18 cellular contexts compared by ENCODE assay signal in the genomic region with DNA sequence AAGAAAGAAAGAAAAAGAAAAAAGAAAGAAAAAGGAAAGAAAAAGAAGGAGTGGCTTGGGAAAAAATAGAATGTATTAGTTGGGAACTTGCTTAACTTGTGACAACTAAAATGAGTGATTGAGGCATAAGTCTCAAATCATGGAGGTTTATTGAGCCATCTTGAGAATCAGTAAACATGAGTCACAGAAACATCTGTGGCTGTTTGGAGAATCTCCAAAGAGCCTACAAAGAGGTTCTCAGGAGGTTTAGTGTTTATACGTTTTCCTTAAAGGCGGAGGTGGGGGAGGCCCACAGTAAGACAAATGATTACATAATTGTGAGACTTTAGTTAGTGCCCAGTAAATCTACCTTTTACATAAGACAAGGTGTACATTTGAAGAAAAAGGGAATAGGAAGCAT. TPM values are rescaled to one million over a fixed set of nuclear protein-coding genes. Genes with fewer than 3 reads are reported as not detected.
DNase-seq lines count a peak whose midpoint lies in the region; ATAC-seq and TF ChIP-seq lines count a peak whose summit lies in the region.
"Had no signal": no experiment of that assay in that cellular context is flagged by ENCODE, and none has a peak within 500 bp of the region (broad histone marks: within the 10 kb centered on the region; RNA-seq: fewer than 3 reads in every experiment).

No MANE protein-coding gene starts in this region.

- H3K27ac ChIP-seq in RWPE1 (no peak overlapping the region), suprapubic skin (peak overlapping the region; percentile 33)
- H3K27ac ChIP-seq: left lung had no signal

- H3K27me3 ChIP-seq in suprapubic skin: peaks cover 3% of the 10 kb centered on the region
- H3K27me3 ChIP-seq: left lung had no signal

- H3K4me1 ChIP-seq in suprapubic skin: peaks cover 3% of the 10 kb centered on the region
- H3K4me1 ChIP-seq: left lung had no signal

- ATAC-seq in GM21526 (IDR thresholded peaks at IDR 0.05; ENCODE audit: low FRiP score, unreplicated experiment) (no peak), GM18519 (IDR thresholded peaks at IDR 0.05; ENCODE audit: low FRiP score, unreplicated experiment) (no peak)
- ATAC-seq: left lung, T-helper 17 cell had no signal

- H3K9me3 ChIP-seq in suprapubic skin: no peaks in the 10 kb centered on the region
- H3K9me3 ChIP-seq: left lung had no signal

- no peak for TF ChIP-seq POLR2A in suprapubic skin (IDR thresholded peaks at IDR 0.05)

- DNase-seq in HFF-Myc (ENCODE audit: extremely low read depth, low read depth) (peak; percentile 42), RWPE1 (ENCODE audit: low spot score) (peak; percentile 67), fibroblast of gingiva (ENCODE audit: low read depth) (peak; percentile 44), suprapubic skin (ENCODE audit: low spot score in 2 of 2) (no peak), NCI-H2196 (lab: John Stamatoyannopoulos, UW; ENCODE audit: unreplicated experiment) (no peak)
- DNase-seq: activated CD4-positive, CD25-positive, alpha-beta regulatory T cell treated with anti-CD3 and anti-CD28 coated beads, Interleukin-2, amount 50 U/mL, for 72 hours; activated naive CD4-positive, alpha-beta T cell treated with anti-CD3 and anti-CD28 coated beads, Interleukin-2, amount 50 U/mL, for 16 hours; CD4-positive, alpha-beta memory T cell; central memory CD4-positive, alpha-beta T cell; endodermal cell; hypothalamus; left lung; naive B cell; NCI-H1048; posterior cingulate gyrus; T-helper 17 cell had no signal

- 23% methylated on average over 2 of the region's 2 CpGs for WGBS in suprapubic skin

- TF ChIP-seq CTCF in HFF-Myc (IDR thresholded peaks at IDR 0.05; ENCODE audit: low read depth, low read length, missing control alignments) (no peak), RWPE1 (conservative IDR thresholded peaks at IDR 0.05; ENCODE audit: low read depth) (no peak), suprapubic skin (IDR thresholded peaks at IDR 0.05) (no peak)

- H3K4me3 ChIP-seq in HFF-Myc (replicated peaks; ENCODE audit: low read depth, low read length) (no peak overlapping the region), suprapubic skin (no peak overlapping the region)
- H3K4me3 ChIP-seq: left lung had no signal

- CTCF ChIA-PET in RWPE1 (lab: Yijun Ruan, JAX): no interaction called here

- TF ChIP-seq EP300 in suprapubic skin (IDR thresholded peaks at IDR 0.05): no peak

- H3K36me3 ChIP-seq in suprapubic skin: no peaks in the 10 kb centered on the region
- H3K36me3 ChIP-seq: left lung had no signal

- POLR2A ChIA-PET in RWPE1 (lab: Yijun Ruan, JAX; ENCODE audit: low non-redundant PET): no interaction called here

RNA-seq across cellular contexts. Expression of a gene that starts 38.6 kb away (rescaled TPM):
- not detected for total RNA-seq in suprapubic skin
- total RNA-seq: CD4-positive, alpha-beta memory T cell; endodermal cell; left lung; T-helper 17 cell had no signal

RNA-seq across cellular contexts. Expression of a gene that starts 39.2 kb away (rescaled TPM):
- 10 to 100 TPM; 52.6 to 92.1 (median 81.8) TPM for total RNA-seq in suprapubic skin

Comparison
In these comparisons a context has a peak if more than half of its experiments do, and no peak if none do; other contexts are left out.
1. DNase-seq: peak in HFF-Myc (single experiment), RWPE1 (single experiment) and fibroblast of gingiva (single experiment); none in suprapubic skin (0 of 2) and NCI-H2196 (single experiment).